Comparison of ENCODE assay signal across 19 cellular contexts in the genomic region with DNA sequence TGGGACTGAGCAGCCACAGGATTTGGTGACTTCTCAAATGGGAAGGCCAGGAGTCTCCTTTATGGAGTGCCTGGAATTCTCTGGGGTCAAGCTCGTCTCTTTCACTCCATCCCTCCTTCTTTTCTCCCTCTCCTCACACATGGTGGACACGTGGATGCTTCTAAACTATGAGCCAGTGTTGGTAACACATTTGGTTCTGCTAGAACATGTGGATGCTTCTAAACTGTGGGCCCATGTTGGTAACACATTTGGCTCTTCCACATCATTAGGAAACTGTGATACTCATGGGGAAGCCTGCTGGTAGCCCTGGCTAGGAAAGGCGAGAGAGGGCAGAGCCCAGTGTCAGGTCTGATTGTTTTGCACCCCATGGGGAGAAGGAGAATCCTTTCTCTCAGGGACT. TPM values are rescaled to one million over a fixed set of nuclear protein-coding genes. Genes with fewer than 3 reads are reported as not detected.
"Had no signal": no experiment of that assay in that cellular context is flagged by ENCODE, and none has a peak within 500 bp of the region (broad histone marks: within the 10 kb centered on the region; RNA-seq: fewer than 3 reads in every experiment).

No MANE protein-coding gene starts in this region.

- H3K4me3 Mint-ChIP-seq: activated T-helper 17 cell treated with anti-CD3 and anti-CD28 coated beads, Interleukin-2, amount 50 U/mL, for 72 hours; naive thymus-derived CD8-positive, alpha-beta T cell had no signal

- H3K4me1 Mint-ChIP-seq: activated T-helper 17 cell treated with anti-CD3 and anti-CD28 coated beads, Interleukin-2, amount 50 U/mL, for 72 hours; naive thymus-derived CD8-positive, alpha-beta T cell had no signal

- H3K27ac ChIP-seq: cardiac muscle cell, esophagus squamous epithelium, transverse colon had no signal

- H3K36me3 ChIP-seq: cardiac muscle cell, esophagus squamous epithelium, transverse colon had no signal

- H3K9me3 Mint-ChIP-seq: activated T-helper 17 cell treated with anti-CD3 and anti-CD28 coated beads, Interleukin-2, amount 50 U/mL, for 72 hours; naive thymus-derived CD8-positive, alpha-beta T cell had no signal

- ATAC-seq: activated T-helper 17 cell treated with anti-CD3 and anti-CD28 coated beads, Interleukin-2, amount 50 U/mL, for 72 hours; naive thymus-derived CD8-positive, alpha-beta T cell had no signal

- H3K4me1 ChIP-seq: transverse colon had no signal

- H3K27ac Mint-ChIP-seq: activated T-helper 17 cell treated with anti-CD3 and anti-CD28 coated beads, Interleukin-2, amount 50 U/mL, for 72 hours; naive thymus-derived CD8-positive, alpha-beta T cell had no signal

- H3K9me3 ChIP-seq: esophagus squamous epithelium, transverse colon had no signal

- H3K27me3 ChIP-seq: cardiac muscle cell, transverse colon had no signal

- DNase-seq: activated CD4-positive, alpha-beta T cell treated with anti-CD3 and anti-CD28 coated beads for 1 hour; activated CD4-positive, alpha-beta T cell treated with anti-CD3 and anti-CD28 coated beads, Interleukin-2, amount 50 U/mL, for 48 hours; activated naive CD4-positive, alpha-beta T cell treated with Interleukin-2 at 50 U/mL for 16 hours; esophagus squamous epithelium; foreskin melanocyte; head of caudate nucleus; naive thymus-derived CD8-positive, alpha-beta T cell; retina; small intestine; stimulated activated CD4-positive, alpha-beta T cell treated with anti-CD3 and anti-CD28 coated beads, Interleukin-4, amount 100 ng/mL, for 4 hours; stimulated activated CD8-positive, alpha-beta memory T cell treated with anti-CD3 and anti-CD28 coated beads, Interleukin-4, amount 100 ng/mL, for 48 hours; stimulated activated naive CD4-positive, alpha-beta T cell treated with Interleukin-2 at 50 U/mL for 16 hours; substantia nigra; transverse colon had no signal

- H3K4me3 ChIP-seq: cardiac muscle cell, esophagus squamous epithelium, transverse colon had no signal

- H3K36me3 Mint-ChIP-seq: naive thymus-derived CD8-positive, alpha-beta T cell had no signal

RNA-seq across cellular contexts. Expression of gene CST4, which starts 3.9 kb away (rescaled TPM):
- total RNA-seq: activated T-helper 17 cell treated with anti-CD3 and anti-CD28 coated beads, Interleukin-2, amount 50 U/mL, for 72 hours; cardiac muscle cell; esophagus squamous epithelium; left lobe of liver; mammary epithelial cell; naive thymus-derived CD8-positive, alpha-beta T cell; T-helper 1 cell treated with Interleukin-12 subunit alpha and Interleukin-12 subunit beta and Interleukin-4 antibody, amounts not matched to agents 30 ng/mL and 1 ng/mL, for 36 hours; transverse colon had no signal
- polyA plus RNA-seq: cardiac muscle cell; mammary epithelial cell; naive thymus-derived CD8-positive, alpha-beta T cell; small intestine had no signal

RNA-seq across cellular contexts. Expression of gene CST3, which starts 55.0 kb away (rescaled TPM):
- total RNA-seq: activated T-helper 17 cell treated with anti-CD3 and anti-CD28 coated beads, Interleukin-2, amount 50 U/mL, for 72 hours had no signal

RNA-seq across cellular contexts. Expression of gene CST1, which starts 58.0 kb away (rescaled TPM):
- total RNA-seq: activated T-helper 17 cell treated with anti-CD3 and anti-CD28 coated beads, Interleukin-2, amount 50 U/mL, for 72 hours; esophagus squamous epithelium; left lobe of liver; mammary epithelial cell; naive thymus-derived CD8-positive, alpha-beta T cell; T-helper 1 cell treated with Interleukin-12 subunit alpha and Interleukin-12 subunit beta and Interleukin-4 antibody, amounts not matched to agents 30 ng/mL and 1 ng/mL, for 36 hours; transverse colon had no signal
- polyA plus RNA-seq: cardiac muscle cell; mammary epithelial cell; naive thymus-derived CD8-positive, alpha-beta T cell; small intestine had no signal
